1 cellular context compared by ENCODE assay signal in the genomic region with DNA sequence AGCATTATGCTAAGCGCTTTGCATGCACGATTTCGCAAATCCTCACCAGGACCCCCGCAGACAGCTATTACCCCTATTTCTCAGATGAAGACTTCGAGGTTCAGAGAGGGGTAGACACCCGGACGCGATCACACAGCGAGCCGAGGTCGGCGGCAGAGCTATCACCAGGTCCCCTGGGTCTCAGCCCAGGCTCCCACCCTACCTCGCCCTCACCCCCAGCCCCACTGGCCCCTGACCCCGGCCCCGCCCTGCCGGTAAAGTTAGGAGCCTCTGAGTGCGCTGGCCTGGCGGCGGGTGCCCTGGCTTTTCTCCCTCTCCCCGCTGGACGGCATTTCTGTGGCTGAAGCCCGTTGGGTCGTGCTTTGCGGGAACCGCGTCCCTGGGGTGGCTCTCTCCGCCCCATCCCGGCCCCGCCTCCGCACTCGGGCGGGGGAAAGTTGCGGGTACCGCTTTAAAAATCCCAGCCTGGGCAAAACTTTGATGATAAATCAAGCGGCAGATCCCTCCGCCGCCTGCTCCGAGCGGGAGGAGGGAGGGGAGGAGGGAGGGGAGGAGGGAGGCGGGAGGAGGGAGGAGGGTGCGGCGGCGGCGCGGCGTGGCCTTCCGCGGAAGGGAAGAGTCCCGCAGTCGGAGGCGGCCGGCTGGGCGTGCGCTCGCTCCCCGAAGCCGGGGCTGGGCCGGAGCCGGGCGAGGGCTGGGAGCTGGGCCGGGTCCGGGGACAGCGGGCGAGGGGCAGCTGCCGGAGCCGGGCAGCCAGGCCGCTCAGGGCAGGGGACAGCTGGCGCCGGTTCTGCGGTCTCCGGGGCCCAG.
A peak's percentile ranks its signal among the peaks of the same experiment; 100 is the strongest.
TF ChIP-seq lines count a peak whose summit lies in the region.

A gene with protein sequence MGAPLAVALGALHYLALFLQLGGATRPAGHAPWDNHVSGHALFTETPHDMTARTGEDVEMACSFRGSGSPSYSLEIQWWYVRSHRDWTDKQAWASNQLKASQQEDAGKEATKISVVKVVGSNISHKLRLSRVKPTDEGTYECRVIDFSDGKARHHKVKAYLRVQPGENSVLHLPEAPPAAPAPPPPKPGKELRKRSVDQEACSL (plus strand): TSS at position 624 of the 810 bp plus-strand sequence. CDS start 224 bp downstream, outside the sequence.

TF ChIP-seq in SK-N-SH, 30 proteins besides CTCF, POLR2A, EP300 and RAD21 (continued from another document):
- TF ChIP-seq, protein P1, sequence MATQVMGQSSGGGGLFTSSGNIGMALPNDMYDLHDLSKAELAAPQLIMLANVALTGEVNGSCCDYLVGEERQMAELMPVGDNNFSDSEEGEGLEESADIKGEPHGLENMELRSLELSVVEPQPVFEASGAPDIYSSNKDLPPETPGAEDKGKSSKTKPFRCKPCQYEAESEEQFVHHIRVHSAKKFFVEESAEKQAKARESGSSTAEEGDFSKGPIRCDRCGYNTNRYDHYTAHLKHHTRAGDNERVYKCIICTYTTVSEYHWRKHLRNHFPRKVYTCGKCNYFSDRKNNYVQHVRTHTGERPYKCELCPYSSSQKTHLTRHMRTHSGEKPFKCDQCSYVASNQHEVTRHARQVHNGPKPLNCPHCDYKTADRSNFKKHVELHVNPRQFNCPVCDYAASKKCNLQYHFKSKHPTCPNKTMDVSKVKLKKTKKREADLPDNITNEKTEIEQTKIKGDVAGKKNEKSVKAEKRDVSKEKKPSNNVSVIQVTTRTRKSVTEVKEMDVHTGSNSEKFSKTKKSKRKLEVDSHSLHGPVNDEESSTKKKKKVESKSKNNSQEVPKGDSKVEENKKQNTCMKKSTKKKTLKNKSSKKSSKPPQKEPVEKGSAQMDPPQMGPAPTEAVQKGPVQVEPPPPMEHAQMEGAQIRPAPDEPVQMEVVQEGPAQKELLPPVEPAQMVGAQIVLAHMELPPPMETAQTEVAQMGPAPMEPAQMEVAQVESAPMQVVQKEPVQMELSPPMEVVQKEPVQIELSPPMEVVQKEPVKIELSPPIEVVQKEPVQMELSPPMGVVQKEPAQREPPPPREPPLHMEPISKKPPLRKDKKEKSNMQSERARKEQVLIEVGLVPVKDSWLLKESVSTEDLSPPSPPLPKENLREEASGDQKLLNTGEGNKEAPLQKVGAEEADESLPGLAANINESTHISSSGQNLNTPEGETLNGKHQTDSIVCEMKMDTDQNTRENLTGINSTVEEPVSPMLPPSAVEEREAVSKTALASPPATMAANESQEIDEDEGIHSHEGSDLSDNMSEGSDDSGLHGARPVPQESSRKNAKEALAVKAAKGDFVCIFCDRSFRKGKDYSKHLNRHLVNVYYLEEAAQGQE (IDR thresholded peaks at IDR 0.05; ENCODE audit: low read depth, low read length): 0 out of 2 replicates have a peak, but pooled peaks have one; percentile 5
TF ChIP-seq in SK-N-SH: peak in this region for 3.
